In genomic region chr6:157273756-157274088, GRCh38 we compare ENCODE assay signal across 8 cellular contexts. TPM values are rescaled to one million over a fixed set of nuclear protein-coding genes. Genes with fewer than 3 reads are reported as not detected.
A peak's percentile ranks its signal among the peaks of the same experiment; 100 is the strongest.
DNase-seq lines count a peak whose midpoint lies in the region; ATAC-seq and TF ChIP-seq lines count a peak whose summit lies in the region.

No MANE protein-coding gene starts in this region.

- peak overlapping the region; percentile 79 for H3K27ac Mint-ChIP-seq in activated CD4-positive, alpha-beta memory T cell treated with anti-CD3 and anti-CD28 coated beads, Interleukin-2, amount 10 ng/mL, durations not matched to agents 7 days and 5 days
- no peak overlapping the region for H3K27ac Mint-ChIP-seq in neural progenitor cell

- peak overlapping the region; percentile 56 for H3K9ac ChIP-seq in DND-41 (ENCODE audit: low read depth, low read length)
- no peak overlapping the region for H3K9ac ChIP-seq in neural progenitor cell

- peak; percentile 74 for DNase-seq in DND-41
- peak; percentile 69 for DNase-seq in NCI-H2107 (lab: John Stamatoyannopoulos, UW)
- peak; percentile 68 for DNase-seq in activated CD4-positive, alpha-beta memory T cell treated with anti-CD3 and anti-CD28 coated beads, Interleukin-2, amount 10 ng/mL, durations not matched to agents 7 days and 5 days
- DNase-seq in effector CD8-positive, alpha-beta T cell (lab: John Stamatoyannopoulos, UW): peak; percentile 59
- peak; percentile 42 for DNase-seq in neural progenitor cell (ENCODE audit: low spot score)
- peak; percentile 35 for DNase-seq in stomach

- intact Hi-C loops in stomach (cut with DNase I; ENCODE audit: low total_unique reads): loop anchor here (10.0 kb wide), 1 partner anchor 49 kb away; no protein-coding TSS in a partner anchor

- no peak for TF ChIP-seq CTCF in DND-41 (IDR thresholded peaks at IDR 0.05; ENCODE audit: borderline replicate concordance, extremely low read depth, low read length, poor library complexity, severe bottlenecking)
- TF ChIP-seq CTCF in HEK293 (tag by site-specific recombination; IDR thresholded peaks at IDR 0.05): no peak
- TF ChIP-seq CTCF in neural progenitor cell (IDR thresholded peaks at IDR 0.05): no peak
- TF ChIP-seq CTCF in stomach (IDR thresholded peaks at IDR 0.05): no peak

- CTCF ChIA-PET in HEK293 (lab: Yijun Ruan, JAX): interaction anchor here (0.5 to 1.8 kb wide), 13 partner anchors 9 to 1727 kb away, joined by 3 to 7 read pairs (median 3); no protein-coding TSS in a partner anchor
- CTCF ChIA-PET in activated CD4-positive, alpha-beta memory T cell treated with anti-CD3 and anti-CD28 coated beads, Interleukin-2, amount 10 ng/mL, durations not matched to agents 7 days and 5 days (lab: Charles Lee): interaction anchor here (0.9 to 2.2 kb wide), 6 partner anchors 15 to 241 kb away, joined by 3 to 7 read pairs (median 4); no protein-coding TSS in a partner anchor

- no peak for TF ChIP-seq EP300 in stomach (IDR thresholded peaks at IDR 0.05)

- peaks cover 21% of the 10 kb centered on the region for H3K27me3 ChIP-seq in DND-41 (ENCODE audit: insufficient read depth, low read length, poor library complexity)
- H3K27me3 ChIP-seq in neural progenitor cell: peaks cover 35% of the 10 kb centered on the region
- no peaks in the 10 kb centered on the region for H3K27me3 ChIP-seq in stomach

- POLR2A ChIA-PET in HEK293 (lab: Yijun Ruan, JAX): interaction anchor here (2.2 kb wide), 1 partner anchor 87 kb away, joined by 5 read pairs; no protein-coding TSS in a partner anchor
- POLR2A ChIA-PET in activated CD4-positive, alpha-beta memory T cell treated with anti-CD3 and anti-CD28 coated beads, Interleukin-2, amount 10 ng/mL, durations not matched to agents 7 days and 5 days (lab: Charles Lee): interaction anchor here (0.9 to 2.3 kb wide), 9 partner anchors 10 to 254 kb away, joined by 3 to 7 read pairs (median 5); partner anchors contain the start of gene TMEM242

- H3K4me1 ChIP-seq in DND-41 (ENCODE audit: insufficient read depth, low read length): peaks cover 20% of the 10 kb centered on the region
- H3K4me1 ChIP-seq in HEK293 (ENCODE audit: control insufficient read depth, insufficient read depth, low read length): peaks cover 6% of the 10 kb centered on the region; the same call in 1 of the 2 replicates
- H3K4me1 ChIP-seq in neural progenitor cell: peaks cover 18% of the 10 kb centered on the region
- H3K4me1 ChIP-seq in stomach: peaks cover 18 to 32% (median 26%) of the 10 kb centered on the region in 4 donors

- H3K4me3 ChIP-seq in DND-41 (ENCODE audit: low read depth in 1 of 2, low read length in 2 of 2): peak overlapping the region; percentile 12 to 82; a peak in 3 of 4 replicates
- H3K4me3 ChIP-seq in HEK293 (ENCODE audit: low read depth, low read length): no peak overlapping the region
- H3K4me3 ChIP-seq in neural progenitor cell: peak overlapping the region; percentile 58
- peak overlapping the region; percentile 63 to 74 (median 70) for H3K4me3 ChIP-seq in stomach

- peaks cover 2% of the 10 kb centered on the region for H3K27me3 Mint-ChIP-seq in activated CD4-positive, alpha-beta memory T cell treated with anti-CD3 and anti-CD28 coated beads, Interleukin-2, amount 10 ng/mL, durations not matched to agents 7 days and 5 days
- H3K27me3 Mint-ChIP-seq in neural progenitor cell (ENCODE audit: insufficient read depth, low read depth): peaks cover 8% of the 10 kb centered on the region

- H3K36me3 ChIP-seq in DND-41 (ENCODE audit: insufficient read depth, low read length) (no peaks in the 10 kb centered on the region), HEK293 (ENCODE audit: control insufficient read depth in 2 of 2, insufficient read depth in 1 of 2, low read length in 2 of 2) (no peaks in the 10 kb centered on the region), neural progenitor cell (no peaks in the 10 kb centered on the region), stomach (no peaks in the 10 kb centered on the region)

- H3K27ac ChIP-seq in DND-41 (ENCODE audit: low read length) (peak overlapping the region; percentile 4; the same call in 1 of the 2 replicates), HEK293 (ENCODE audit: extremely low read depth, low read depth, low read length) (no peak overlapping the region), neural progenitor cell (no peak overlapping the region), stomach (peak overlapping the region in 4 of 5 donors; percentile 81 to 91 (median 84))

- WGBS in stomach, 5 donors: 20 to 38% (median 31%) methylated on average over 11 to 12 of the region's 12 CpGs

- peak; percentile 76 for ATAC-seq in DND-41 (ENCODE audit: insufficient read depth, low read depth)
- ATAC-seq in HG02981 (IDR thresholded peaks at IDR 0.05; ENCODE audit: unreplicated experiment): no peak

- H3K4me3 Mint-ChIP-seq in activated CD4-positive, alpha-beta memory T cell treated with anti-CD3 and anti-CD28 coated beads, Interleukin-2, amount 10 ng/mL, durations not matched to agents 7 days and 5 days: peak overlapping the region; percentile 83
- H3K4me3 Mint-ChIP-seq in neural progenitor cell: peak overlapping the region; percentile 83

- H2AFZ ChIP-seq in DND-41 (ENCODE audit: low read depth, low read length) (peak overlapping the region; percentile 73), neural progenitor cell (replicated peaks) (no peak overlapping the region)

- H3K79me2 ChIP-seq in DND-41 (ENCODE audit: insufficient read depth, low read length) (no peaks in the 10 kb centered on the region), neural progenitor cell (ENCODE audit: low read depth) (no peaks in the 10 kb centered on the region)

- H4K20me1 ChIP-seq in DND-41 (ENCODE audit: insufficient read depth, low read length): no peaks in the 10 kb centered on the region
- no peaks in the 10 kb centered on the region for H4K20me1 ChIP-seq in neural progenitor cell (ENCODE audit: low read depth)

- H3K36me3 Mint-ChIP-seq in activated CD4-positive, alpha-beta memory T cell treated with anti-CD3 and anti-CD28 coated beads, Interleukin-2, amount 10 ng/mL, durations not matched to agents 7 days and 5 days (ENCODE audit: low read depth): peaks cover 4% of the 10 kb centered on the region
- H3K36me3 Mint-ChIP-seq in neural progenitor cell: peaks cover 6% of the 10 kb centered on the region

- H3K4me2 ChIP-seq in DND-41 (ENCODE audit: insufficient read depth, low read length) (peak overlapping the region; percentile 96), neural progenitor cell (peak overlapping the region; percentile 91)

- TF ChIP-seq POLR2A in stomach (IDR thresholded peaks at IDR 0.05): no peak

- peaks cover 25% of the 10 kb centered on the region for H3F3A ChIP-seq in neural progenitor cell (ENCODE audit: low read depth)

- H3K9me3 ChIP-seq in DND-41 (ENCODE audit: insufficient read depth, low read length, severe bottlenecking) (peaks cover 3% of the 10 kb centered on the region), HEK293 (ENCODE audit: control insufficient read depth, insufficient read depth, low read depth, low read length) (no peaks in the 10 kb centered on the region), neural progenitor cell (ENCODE audit: low read depth) (no peaks in the 10 kb centered on the region), stomach (no peaks in the 10 kb centered on the region)

- peaks cover 11% of the 10 kb centered on the region for H3K9me3 Mint-ChIP-seq in activated CD4-positive, alpha-beta memory T cell treated with anti-CD3 and anti-CD28 coated beads, Interleukin-2, amount 10 ng/mL, durations not matched to agents 7 days and 5 days
- H3K9me3 Mint-ChIP-seq in neural progenitor cell: peaks cover 8% of the 10 kb centered on the region

- H3K4me1 Mint-ChIP-seq in activated CD4-positive, alpha-beta memory T cell treated with anti-CD3 and anti-CD28 coated beads, Interleukin-2, amount 10 ng/mL, durations not matched to agents 7 days and 5 days: peaks cover 15% of the 10 kb centered on the region
- peaks cover 31% of the 10 kb centered on the region for H3K4me1 Mint-ChIP-seq in neural progenitor cell

TF ChIP-seq in HEK293, 187 proteins besides CTCF, POLR2A, EP300 and RAD21 (continues in another document):
- TF ChIP-seq WT1 (tag by site-specific recombination; IDR thresholded peaks at IDR 0.05): peak; percentile 15; the same call in 1 of the 2 replicates
- TF ChIP-seq ZNF561 (tag by site-specific recombination; IDR thresholded peaks at IDR 0.05; ENCODE audit: borderline replicate concordance): no peak
- no peak for TF ChIP-seq ZNF2 (tag by site-specific recombination; IDR thresholded peaks at IDR 0.05)
- TF ChIP-seq ZNF792 (tag by site-specific recombination; IDR thresholded peaks at IDR 0.05): no peak
- TF ChIP-seq ZBTB49 (tag by site-specific recombination; IDR thresholded peaks at IDR 0.05; ENCODE audit: low read depth): no peak

RNA-seq across cellular contexts. Expression of gene TMEM242, which starts 49.6 kb away (rescaled TPM):
- total RNA-seq in activated CD4-positive, alpha-beta memory T cell treated with anti-CD3 and anti-CD28 coated beads, Interleukin-2, amount 10 ng/mL, durations not matched to agents 7 days and 5 days: 10 to 100 TPM; 10.1 to 10.8 TPM
- 8.8 and 9.9 TPM in 2 replicates for total RNA-seq in neural progenitor cell (ENCODE audit: low replicate concordance)
- 10 to 100 TPM in 1 of 5 donors, 1 to 10 TPM in 1, under 1 TPM in 2, not detected in 1; 0.87 to 13.8 (median 2.9) TPM for total RNA-seq in stomach
- 1 to 10 TPM; 2.7 to 6.7 (median 4.4) TPM for polyA plus RNA-seq in stomach

Comparison
In these comparisons a context has a peak if more than half of its experiments do, and no peak if none do; other contexts are left out.
1. H3K27ac ChIP-seq: peak in DND-41 (single experiment) and stomach (4 of 5); none in HEK293 (single experiment) and neural progenitor cell (single experiment).
2. Peak in every context shown above with its lines, with median percentiles within 50 percentile points of each other: DNase-seq.